8 cellular contexts compared by ENCODE assay signal in the genomic region with DNA sequence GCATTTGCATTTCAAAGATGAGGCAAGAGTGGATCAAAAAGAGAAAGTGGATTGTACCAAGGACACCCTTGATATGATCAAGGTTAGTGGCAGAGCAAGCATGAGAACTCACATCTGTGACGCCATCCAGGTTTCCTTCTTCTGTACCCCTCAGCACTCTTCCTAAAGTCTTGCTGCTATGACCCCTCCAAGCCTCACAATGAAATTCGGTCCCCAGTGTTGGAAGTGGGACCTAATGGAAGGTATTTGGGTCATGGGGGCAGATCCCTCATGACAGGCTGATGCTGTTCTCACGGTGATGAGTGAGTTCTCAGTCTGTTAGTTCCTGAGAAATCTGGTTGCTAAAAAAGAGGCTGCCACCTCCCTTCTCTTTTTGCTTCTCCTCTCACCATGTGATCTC.
"Had no signal": no experiment of that assay in that cellular context is flagged by ENCODE, and none has a peak within 500 bp of the region (broad histone marks: within the 10 kb centered on the region; RNA-seq: fewer than 3 reads in every experiment).

No MANE protein-coding gene starts in this region.

- H2AFZ ChIP-seq: GM23248 had no signal

- H3K27ac ChIP-seq: GM23248, HL-60 had no signal

- DNase-seq: GOT3, H9, HCEC 1CT, KBM-7 had no signal

- H3K9ac ChIP-seq: GM23248 had no signal

- FAIRE-seq: H54, HepG2 had no signal

- H3K4me3 ChIP-seq: GM23248 had no signal
